ENCODE assay signal across 12 cellular contexts in genomic region chr5:157778121-157778805, GRCh38. TPM values are rescaled to one million over a fixed set of nuclear protein-coding genes. Genes with fewer than 3 reads are reported as not detected.
A peak's percentile ranks its signal among the peaks of the same experiment; 100 is the strongest.
DNase-seq lines count a peak whose midpoint lies in the region; ATAC-seq and TF ChIP-seq lines count a peak whose summit lies in the region.
"Had no signal": no experiment of that assay in that cellular context is flagged by ENCODE, and none has a peak within 500 bp of the region (broad histone marks: within the 10 kb centered on the region; RNA-seq: fewer than 3 reads in every experiment).

No MANE protein-coding gene starts in this region.

- POLR2A ChIA-PET in HEK293 (lab: Yijun Ruan, JAX) = interaction anchor here (0.7 kb wide), 1 partner anchor 1329 kb away, joined by 3 read pairs; no protein-coding TSS in a partner anchor

- intact Hi-C loops in colonic mucosa (cut with DNase I) = no loop called here

- H3K36me3 ChIP-seq in HEK293 (ENCODE audit: control insufficient read depth in 2 of 2, insufficient read depth in 1 of 2, low read length in 2 of 2) (no peaks in the 10 kb centered on the region; a peak in 1 of 3 replicates), colonic mucosa (no peaks in the 10 kb centered on the region)
- H3K36me3 ChIP-seq: thoracic aorta had no signal

- peak; percentile 78 for DNase-seq in NCI-H2196 (lab: John Stamatoyannopoulos, UW; ENCODE audit: unreplicated experiment)
- DNase-seq in colonic mucosa = peak; percentile 78
- peak; percentile 22 for DNase-seq in skeletal muscle cell (ENCODE audit: low read depth)
- no peak for DNase-seq in activated gamma-delta T cell treated with Interleukin-2 at 50 U/mL for 16 hours
- DNase-seq: activated T-cell treated with anti-CD3 and anti-CD28 coated beads, Interleukin-2, amount 50 U/mL, for 1 hour; natural killer cell; NCI-H1694 treated with DMSO at 0.1 percent for 48 hours; stimulated activated CD4-positive, alpha-beta T cell treated with anti-CD3 and anti-CD28 coated beads, Interleukin-4, amount 100 ng/mL, for 1 hour had no signal

- H3K4me1 ChIP-seq in HEK293 (ENCODE audit: control insufficient read depth, insufficient read depth, low read length) = peaks cover 10% of the 10 kb centered on the region; the same call in 1 of the 2 replicates
- no peaks in the 10 kb centered on the region for H3K4me1 ChIP-seq in colonic mucosa

- CTCF ChIA-PET in HEK293 (lab: Yijun Ruan, JAX) = interaction anchor here (1.5 to 2.0 kb wide), 2 partner anchors 16 to 35 kb away, joined by 6 to 10 read pairs; partner anchors contain the start of gene LSM11

- ATAC-seq in HG03565 (IDR thresholded peaks at IDR 0.05; ENCODE audit: unreplicated experiment) (no peak), HG03571 (IDR thresholded peaks at IDR 0.05; ENCODE audit: unreplicated experiment) (no peak)
- ATAC-seq: natural killer cell had no signal

- H3K9ac ChIP-seq in colonic mucosa (ENCODE audit: low read depth in 2 of 2, low read length in 2 of 2) = no peak overlapping the region

- H3K4me3 ChIP-seq in HEK293 (ENCODE audit: low read depth, low read length) (no peak overlapping the region), colonic mucosa (no peak overlapping the region), skeletal muscle cell (ENCODE audit: low read depth, low read length) (no peak overlapping the region)
- H3K4me3 ChIP-seq: thoracic aorta had no signal

- H3K9me3 ChIP-seq in HEK293 (ENCODE audit: control insufficient read depth, insufficient read depth, low read depth, low read length) = no peaks in the 10 kb centered on the region
- H3K9me3 ChIP-seq in colonic mucosa = no peaks in the 10 kb centered on the region
- H3K9me3 ChIP-seq: thoracic aorta had no signal

- H3K27me3 ChIP-seq in colonic mucosa = no peaks in the 10 kb centered on the region

- H3K27ac ChIP-seq in HEK293 (ENCODE audit: extremely low read depth, low read depth, low read length) (no peak overlapping the region), colonic mucosa (no peak overlapping the region)
- H3K27ac ChIP-seq: thoracic aorta had no signal

- TF ChIP-seq CTCF in HEK293 (tag by site-specific recombination; IDR thresholded peaks at IDR 0.05) (no peak), colonic mucosa (IDR thresholded peaks at IDR 0.05) (no peak)

TF ChIP-seq in HEK293, 187 proteins besides CTCF, POLR2A, EP300 and RAD21 (continues in another document):
- TF ChIP-seq SCRT2 (tag by site-specific recombination; IDR thresholded peaks at IDR 0.05) = peak; percentile 82
- TF ChIP-seq ZNF670 (tag by site-specific recombination; IDR thresholded peaks at IDR 0.05; ENCODE audit: low read depth) = no peak
- TF ChIP-seq SP7 (tag by site-specific recombination; IDR thresholded peaks at IDR 0.05) = peak; percentile 93
- no peak for TF ChIP-seq YY2 (tag by site-specific recombination; IDR thresholded peaks at IDR 0.05)
- TF ChIP-seq SP3 (tag by site-specific recombination; IDR thresholded peaks at IDR 0.05) = no peak
- TF ChIP-seq HOXD13 (CRISPR knock-in tag; IDR thresholded peaks at IDR 0.05; ENCODE audit: borderline replicate concordance) = 0 out of 2 replicates have a peak, but pooled peaks have one; percentile 22
- no peak for TF ChIP-seq ELK4 (IDR thresholded peaks at IDR 0.05; ENCODE audit: borderline replicate concordance, low read depth, low read length)
- TF ChIP-seq ZFP37 (tag by site-specific recombination; IDR thresholded peaks at IDR 0.05) = no peak
- TF ChIP-seq ZNF18 (tag by site-specific recombination; IDR thresholded peaks at IDR 0.05) = no peak
- no peak for TF ChIP-seq ZNF155 (tag by site-specific recombination; IDR thresholded peaks at IDR 0.05)
- TF ChIP-seq, protein P1, sequence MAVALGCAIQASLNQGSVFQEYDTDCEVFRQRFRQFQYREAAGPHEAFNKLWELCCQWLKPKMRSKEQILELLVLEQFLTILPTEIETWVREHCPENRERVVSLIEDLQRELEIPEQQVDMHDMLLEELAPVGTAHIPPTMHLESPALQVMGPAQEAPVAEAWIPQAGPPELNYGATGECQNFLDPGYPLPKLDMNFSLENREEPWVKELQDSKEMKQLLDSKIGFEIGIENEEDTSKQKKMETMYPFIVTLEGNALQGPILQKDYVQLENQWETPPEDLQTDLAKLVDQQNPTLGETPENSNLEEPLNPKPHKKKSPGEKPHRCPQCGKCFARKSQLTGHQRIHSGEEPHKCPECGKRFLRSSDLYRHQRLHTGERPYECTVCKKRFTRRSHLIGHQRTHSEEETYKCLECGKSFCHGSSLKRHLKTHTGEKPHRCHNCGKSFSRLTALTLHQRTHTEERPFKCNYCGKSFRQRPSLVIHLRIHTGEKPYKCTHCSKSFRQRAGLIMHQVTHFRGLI (tag by site-specific recombination; IDR thresholded peaks at IDR 0.05) = no peak
- TF ChIP-seq IKZF3 (tag by site-specific recombination; IDR thresholded peaks at IDR 0.05) = no peak
- TF ChIP-seq ZNF660 (tag by site-specific recombination; IDR thresholded peaks at IDR 0.05) = peak; percentile 44; the same call in 1 of the 2 replicates
- 0 out of 2 replicates have a peak, but pooled peaks have one; percentile 46 for TF ChIP-seq PRDM6 (tag by site-specific recombination; IDR thresholded peaks at IDR 0.05)
- no peak for TF ChIP-seq ZNF416 (tag by site-specific recombination; IDR thresholded peaks at IDR 0.05)
- no peak for TF ChIP-seq ZNF48 (tag by site-specific recombination; IDR thresholded peaks at IDR 0.05)
- no peak for TF ChIP-seq ZNF175 (tag by site-specific recombination; IDR thresholded peaks at IDR 0.05)
- TF ChIP-seq, protein P2, sequence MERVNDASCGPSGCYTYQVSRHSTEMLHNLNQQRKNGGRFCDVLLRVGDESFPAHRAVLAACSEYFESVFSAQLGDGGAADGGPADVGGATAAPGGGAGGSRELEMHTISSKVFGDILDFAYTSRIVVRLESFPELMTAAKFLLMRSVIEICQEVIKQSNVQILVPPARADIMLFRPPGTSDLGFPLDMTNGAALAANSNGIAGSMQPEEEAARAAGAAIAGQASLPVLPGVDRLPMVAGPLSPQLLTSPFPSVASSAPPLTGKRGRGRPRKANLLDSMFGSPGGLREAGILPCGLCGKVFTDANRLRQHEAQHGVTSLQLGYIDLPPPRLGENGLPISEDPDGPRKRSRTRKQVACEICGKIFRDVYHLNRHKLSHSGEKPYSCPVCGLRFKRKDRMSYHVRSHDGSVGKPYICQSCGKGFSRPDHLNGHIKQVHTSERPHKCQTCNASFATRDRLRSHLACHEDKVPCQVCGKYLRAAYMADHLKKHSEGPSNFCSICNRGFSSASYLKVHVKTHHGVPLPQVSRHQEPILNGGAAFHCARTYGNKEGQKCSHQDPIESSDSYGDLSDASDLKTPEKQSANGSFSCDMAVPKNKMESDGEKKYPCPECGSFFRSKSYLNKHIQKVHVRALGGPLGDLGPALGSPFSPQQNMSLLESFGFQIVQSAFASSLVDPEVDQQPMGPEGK (tag by site-specific recombination; IDR thresholded peaks at IDR 0.05) = no peak
- TF ChIP-seq MZF1 (tag by site-specific recombination; IDR thresholded peaks at IDR 0.05; ENCODE audit: borderline replicate concordance) = no peak
- TF ChIP-seq ZNF560 (tag by site-specific recombination; IDR thresholded peaks at IDR 0.05; ENCODE audit: borderline replicate concordance) = no peak
- no peak for TF ChIP-seq ZNF146 (tag by site-specific recombination; IDR thresholded peaks at IDR 0.05)
- no peak for TF ChIP-seq TRIM28 (IDR thresholded peaks at IDR 0.05; ENCODE audit: borderline replicate concordance, low read length)
- 0 out of 2 replicates have a peak, but pooled peaks have one; percentile 15 for TF ChIP-seq ZSCAN30 (tag by site-specific recombination; IDR thresholded peaks at IDR 0.05)
- TF ChIP-seq ZNF623 (tag by site-specific recombination; IDR thresholded peaks at IDR 0.05) = no peak
- peak; percentile 61; the same call in 1 of the 2 replicates for TF ChIP-seq ZNF335 (tag by site-specific recombination; conservative IDR thresholded peaks at IDR 0.05)
- TF ChIP-seq ZNF530 (tag by site-specific recombination; IDR thresholded peaks at IDR 0.05; ENCODE audit: low read depth) = no peak

RNA-seq across cellular contexts. Expression of gene LSM11, which starts 34.8 kb away (rescaled TPM):
- 1 to 10 TPM; 5.1 to 6.6 TPM for total RNA-seq in colonic mucosa

RNA-seq across cellular contexts. Expression of gene THG1L, which starts 47.0 kb away (rescaled TPM):
- total RNA-seq in colonic mucosa = 10 to 100 TPM; 15.9 to 23.2 TPM
